ENCODE assay signal across 16 cellular contexts in genomic region chr6:28347119-28347518, GRCh38.
"Had no signal": no experiment of that assay in that cellular context is flagged by ENCODE, and none has a peak within 500 bp of the region (broad histone marks: within the 10 kb centered on the region; RNA-seq: fewer than 3 reads in every experiment).

No MANE protein-coding gene starts in this region.

- H3K27ac Mint-ChIP-seq: dendritic cell treated with granulocyte-macrophage colony-stimulating factor and Interleukin-4, amounts not matched to agents 40 ng/mL and 50 ng/mL, for 4 days; nephron; type B pancreatic cell had no signal

- DNase-seq: foreskin melanocyte; heart left ventricle; hippocampal formation; left colon; left ventricle myocardium superior; mesenchymal stem cell; naive B cell; posterior cingulate gyrus; sigmoid colon; stimulated activated CD4-positive, alpha-beta T cell treated with anti-CD3 and anti-CD28 coated beads, Interleukin-2, amount 100 ng/mL, for 24 hours; stimulated activated CD4-positive, alpha-beta T cell treated with anti-CD3 and anti-CD28 coated beads, Interleukin-4, amount 100 ng/mL, for 4 hours; stimulated activated naive CD8-positive, alpha-beta T cell treated with anti-CD3 and anti-CD28 coated beads, Interleukin-15, Interleukin-2, amounts not matched to agents 100 U/mL and 50 U/mL, for 24 hours; thyroid gland had no signal

- H3K4me3 Mint-ChIP-seq: dendritic cell treated with granulocyte-macrophage colony-stimulating factor and Interleukin-4, amounts not matched to agents 40 ng/mL and 50 ng/mL, for 4 days; type B pancreatic cell had no signal

- H3K9me3 Mint-ChIP-seq: dendritic cell treated with granulocyte-macrophage colony-stimulating factor and Interleukin-4, amounts not matched to agents 40 ng/mL and 50 ng/mL, for 4 days; naive B cell; nephron; type B pancreatic cell had no signal

- H3K36me3 Mint-ChIP-seq: naive B cell had no signal
